In the genomic region with DNA sequence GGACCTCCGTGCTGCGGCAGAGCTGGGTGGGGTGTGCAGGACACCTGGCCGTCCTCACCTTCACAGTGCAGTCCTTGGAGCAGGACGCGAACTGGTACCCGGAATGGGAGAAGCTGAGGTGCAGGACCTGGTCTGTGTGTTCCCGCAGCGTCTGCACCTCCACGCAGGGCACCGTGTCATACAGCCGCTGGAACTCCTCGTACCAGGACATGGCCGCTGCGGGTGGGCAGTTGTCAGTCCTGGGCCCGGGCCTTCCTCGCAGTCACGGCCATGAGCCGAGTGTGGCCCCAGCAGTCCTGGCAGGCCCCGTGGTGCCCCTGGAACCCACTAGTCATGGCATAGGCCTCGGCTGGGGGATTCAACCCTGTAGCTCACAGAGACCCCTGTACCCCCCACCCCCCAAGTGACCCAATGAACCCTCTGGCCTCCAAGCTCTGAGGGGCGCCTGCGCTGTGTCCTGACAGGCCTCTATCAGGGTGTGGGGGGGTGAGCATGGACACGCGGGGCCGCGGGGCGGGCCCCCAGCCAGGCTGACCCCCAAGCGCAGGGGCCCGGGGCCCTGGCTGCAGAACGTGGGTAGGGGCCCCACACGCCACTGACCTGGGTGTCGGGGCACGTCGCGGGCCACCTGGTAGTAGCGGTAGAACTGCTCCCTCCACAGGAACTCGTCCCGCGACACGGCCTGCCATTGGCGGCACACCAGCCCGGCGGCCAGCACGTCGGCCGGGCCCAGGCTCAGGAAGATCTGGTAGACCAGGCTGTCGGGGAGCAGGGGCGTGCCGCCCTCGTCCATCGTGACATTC, we compare ENCODE assay signal across 2 cellular contexts.
TF ChIP-seq lines count a peak whose summit lies in the region.

No MANE protein-coding gene starts in this region.

TF ChIP-seq in HEK293, 187 proteins besides CTCF, POLR2A, EP300 and RAD21 (continued from another document and continues in another):
- TF ChIP-seq, protein P1, sequence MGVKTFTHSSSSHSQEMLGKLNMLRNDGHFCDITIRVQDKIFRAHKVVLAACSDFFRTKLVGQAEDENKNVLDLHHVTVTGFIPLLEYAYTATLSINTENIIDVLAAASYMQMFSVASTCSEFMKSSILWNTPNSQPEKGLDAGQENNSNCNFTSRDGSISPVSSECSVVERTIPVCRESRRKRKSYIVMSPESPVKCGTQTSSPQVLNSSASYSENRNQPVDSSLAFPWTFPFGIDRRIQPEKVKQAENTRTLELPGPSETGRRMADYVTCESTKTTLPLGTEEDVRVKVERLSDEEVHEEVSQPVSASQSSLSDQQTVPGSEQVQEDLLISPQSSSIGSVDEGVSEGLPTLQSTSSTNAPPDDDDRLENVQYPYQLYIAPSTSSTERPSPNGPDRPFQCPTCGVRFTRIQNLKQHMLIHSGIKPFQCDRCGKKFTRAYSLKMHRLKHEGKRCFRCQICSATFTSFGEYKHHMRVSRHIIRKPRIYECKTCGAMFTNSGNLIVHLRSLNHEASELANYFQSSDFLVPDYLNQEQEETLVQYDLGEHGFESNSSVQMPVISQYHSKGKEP (tag by site-specific recombination; IDR thresholded peaks at IDR 0.05), result no peak
- TF ChIP-seq, protein P2, sequence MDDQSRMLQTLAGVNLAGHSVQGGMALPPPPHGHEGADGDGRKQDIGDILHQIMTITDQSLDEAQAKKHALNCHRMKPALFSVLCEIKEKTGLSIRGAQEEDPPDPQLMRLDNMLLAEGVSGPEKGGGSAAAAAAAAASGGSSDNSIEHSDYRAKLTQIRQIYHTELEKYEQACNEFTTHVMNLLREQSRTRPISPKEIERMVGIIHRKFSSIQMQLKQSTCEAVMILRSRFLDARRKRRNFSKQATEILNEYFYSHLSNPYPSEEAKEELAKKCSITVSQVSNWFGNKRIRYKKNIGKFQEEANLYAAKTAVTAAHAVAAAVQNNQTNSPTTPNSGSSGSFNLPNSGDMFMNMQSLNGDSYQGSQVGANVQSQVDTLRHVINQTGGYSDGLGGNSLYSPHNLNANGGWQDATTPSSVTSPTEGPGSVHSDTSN (CRISPR knock-in tag; IDR thresholded peaks at IDR 0.05), result no peak
- no peak for TF ChIP-seq ZNF211 (tag by site-specific recombination; IDR thresholded peaks at IDR 0.05; ENCODE audit: low read depth)
- no peak for TF ChIP-seq ZNF223 (tag by site-specific recombination; IDR thresholded peaks at IDR 0.05)
- no peak for TF ChIP-seq ZNF548 (tag by site-specific recombination; IDR thresholded peaks at IDR 0.05)
- no peak for TF ChIP-seq ZNF214 (tag by site-specific recombination; IDR thresholded peaks at IDR 0.05; ENCODE audit: borderline replicate concordance)
- no peak for TF ChIP-seq ZSCAN16 (tag by site-specific recombination; IDR thresholded peaks at IDR 0.05)
- no peak for TF ChIP-seq RBAK (tag by site-specific recombination; IDR thresholded peaks at IDR 0.05)
- TF ChIP-seq ZNF37A (tag by site-specific recombination; IDR thresholded peaks at IDR 0.05), result no peak
- TF ChIP-seq ZNF776 (tag by site-specific recombination; IDR thresholded peaks at IDR 0.05; ENCODE audit: borderline replicate concordance), result no peak
- TF ChIP-seq SP3 (tag by site-specific recombination; IDR thresholded peaks at IDR 0.05), result no peak
- TF ChIP-seq ELK4 (IDR thresholded peaks at IDR 0.05; ENCODE audit: borderline replicate concordance, low read depth, low read length), result no peak
- no peak for TF ChIP-seq ZNF521 (tag by site-specific recombination; IDR thresholded peaks at IDR 0.05)
- TF ChIP-seq ZNF311 (tag by site-specific recombination; IDR thresholded peaks at IDR 0.05; ENCODE audit: borderline replicate concordance), result no peak
- TF ChIP-seq ZSCAN30 (tag by site-specific recombination; IDR thresholded peaks at IDR 0.05), result no peak
- TF ChIP-seq ZNF837 (tag by site-specific recombination; IDR thresholded peaks at IDR 0.05), result no peak
- TF ChIP-seq ZBTB7A (tag by site-specific recombination; IDR thresholded peaks at IDR 0.05; ENCODE audit: low read depth), result no peak
- no peak for TF ChIP-seq ZNF585B (tag by site-specific recombination; IDR thresholded peaks at IDR 0.05)
- TF ChIP-seq ZNF624 (tag by site-specific recombination; IDR thresholded peaks at IDR 0.05), result no peak
- TF ChIP-seq ZNF558 (tag by site-specific recombination; IDR thresholded peaks at IDR 0.05), result no peak
- TF ChIP-seq ZNF24 (tag by site-specific recombination; IDR thresholded peaks at IDR 0.05), result no peak
- TF ChIP-seq PRDM10 (tag by site-specific recombination; IDR thresholded peaks at IDR 0.05), result no peak
- no peak for TF ChIP-seq ZNF433 (tag by site-specific recombination; IDR thresholded peaks at IDR 0.05; ENCODE audit: low read depth)
- TF ChIP-seq SCRT2 (tag by site-specific recombination; IDR thresholded peaks at IDR 0.05), result no peak

TF ChIP-seq in K562, 482 proteins besides CTCF, POLR2A, EP300 and RAD21 (continued from another document and continues in another):
- TF ChIP-seq, protein P3, sequence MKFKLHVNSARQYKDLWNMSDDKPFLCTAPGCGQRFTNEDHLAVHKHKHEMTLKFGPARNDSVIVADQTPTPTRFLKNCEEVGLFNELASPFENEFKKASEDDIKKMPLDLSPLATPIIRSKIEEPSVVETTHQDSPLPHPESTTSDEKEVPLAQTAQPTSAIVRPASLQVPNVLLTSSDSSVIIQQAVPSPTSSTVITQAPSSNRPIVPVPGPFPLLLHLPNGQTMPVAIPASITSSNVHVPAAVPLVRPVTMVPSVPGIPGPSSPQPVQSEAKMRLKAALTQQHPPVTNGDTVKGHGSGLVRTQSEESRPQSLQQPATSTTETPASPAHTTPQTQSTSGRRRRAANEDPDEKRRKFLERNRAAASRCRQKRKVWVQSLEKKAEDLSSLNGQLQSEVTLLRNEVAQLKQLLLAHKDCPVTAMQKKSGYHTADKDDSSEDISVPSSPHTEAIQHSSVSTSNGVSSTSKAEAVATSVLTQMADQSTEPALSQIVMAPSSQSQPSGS (CRISPR knock-in tag; IDR thresholded peaks at IDR 0.05), result 0 out of 2 replicates have a peak, but pooled peaks have one; percentile 27
- TF ChIP-seq POLR2AphosphoS2 (IDR thresholded peaks at IDR 0.05; ENCODE audit: low read length) (peak; percentile 53; the same call in 1 of the 2 replicates), ETV6 (IDR thresholded peaks at IDR 0.05; ENCODE audit: borderline replicate concordance in 1 of 2, low read depth in 2 of 2, low read length in 1 of 2) (0 out of 4 replicates have a peak, but pooled peaks of 1 of the 2 experiments have one; percentile 21), ETV6 (CRISPR knock-in tag; IDR thresholded peaks at IDR 0.05; ENCODE audit: borderline replicate concordance) (no peak), RBM22 (IDR thresholded peaks at IDR 0.05; ENCODE audit: low read depth, low read length, poor library complexity, severe bottlenecking) (peak; percentile 16), ZBTB40 (IDR thresholded peaks at IDR 0.05) (0 out of 2 replicates have a peak, but pooled peaks have one; percentile 48), ZBTB40 (CRISPR knock-in tag; IDR thresholded peaks at IDR 0.05) (no peak), ESRRB (CRISPR knock-in tag; IDR thresholded peaks at IDR 0.05; ENCODE audit: borderline replicate concordance) (no peak), YY1 (IDR thresholded peaks at IDR 0.05; ENCODE audit: borderline replicate concordance in 1 of 3, control insufficient read depth in 1 of 3, extremely low read depth in 1 of 3, insufficient read depth in 3 of 3, insufficient read length in 1 of 3, insufficient replicate concordance in 2 of 3, low read depth in 1 of 3, low read length in 2 of 3) (peak in 1 of 3 experiments; percentile 14), ELF4 (CRISPR knock-in tag; IDR thresholded peaks at IDR 0.05) (peak; percentile 49; the same call in 1 of the 2 replicates), STAG1 (CRISPR knock-in tag; IDR thresholded peaks at IDR 0.05; ENCODE audit: borderline replicate concordance) (no peak), ARID4B (CRISPR knock-in tag; IDR thresholded peaks at IDR 0.05) (peak; percentile 53; the same call in 1 of the 2 replicates), ZNF3 (CRISPR knock-in tag; IDR thresholded peaks at IDR 0.05) (no peak), PCBP1 (IDR thresholded peaks at IDR 0.05; ENCODE audit: low read depth, low read length, poor library complexity, severe bottlenecking) (peak; percentile 32), KLF10 (CRISPR knock-in tag; IDR thresholded peaks at IDR 0.05) (no peak)
